ENCODE assay signal across 15 cellular contexts in the genomic region with DNA sequence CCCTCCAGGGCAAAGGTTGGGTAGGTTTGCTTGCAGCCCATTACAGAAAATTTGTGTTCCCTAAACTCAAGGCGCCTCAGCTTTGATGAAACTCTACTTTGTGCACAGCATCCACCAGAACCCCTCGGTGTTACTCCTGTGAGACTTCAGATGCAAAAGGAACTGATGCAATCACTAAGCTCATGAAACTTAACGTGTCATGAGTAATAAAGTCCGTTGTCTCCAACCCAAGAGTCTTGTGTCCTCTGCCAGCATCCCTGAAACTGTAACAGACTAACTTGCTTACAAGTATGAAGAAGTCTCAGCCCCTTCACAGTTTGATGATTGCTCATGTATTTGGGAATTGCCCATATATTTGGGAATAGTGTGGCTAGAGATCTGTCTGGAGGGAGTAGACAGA.
DNase-seq lines count a peak whose midpoint lies in the region; ATAC-seq, FAIRE-seq and TF ChIP-seq lines count a peak whose summit lies in the region.
"Had no signal": no experiment of that assay in that cellular context is flagged by ENCODE, and none has a peak within 500 bp of the region (broad histone marks: within the 10 kb centered on the region; RNA-seq: fewer than 3 reads in every experiment).

No MANE protein-coding gene starts in this region.

- POLR2A ChIA-PET in H1 (lab: Charles Lee; ENCODE audit: partially characterized antibody) = no interaction called here

- TF ChIP-seq EP300 in H1 (IDR thresholded peaks at IDR 0.05; ENCODE audit: borderline replicate concordance in 1 of 2, low read depth in 2 of 2, low read length in 2 of 2) = no peak

- TF ChIP-seq CTCF in H1 (IDR thresholded peaks at IDR 0.05; ENCODE audit: control extremely low read depth in 1 of 3, insufficient read depth in 1 of 3, low read depth in 1 of 3, low read length in 3 of 3) = no peak
- TF ChIP-seq CTCF in osteoblast (IDR thresholded peaks at IDR 0.05; ENCODE audit: extremely low read depth, low read depth, low read length) = no peak

- H2BK15ac ChIP-seq in H1 (ENCODE audit: low read length) = no peak overlapping the region

- H4K5ac ChIP-seq in H1 (ENCODE audit: insufficient read length, low read depth, low read length) = no peak overlapping the region

- H3K27me3 ChIP-seq in H1 (replicated peaks in 1 of 4; ENCODE audit: control insufficient read depth in 3 of 4, extremely low read depth in 1 of 4, insufficient read depth in 3 of 4, low read length in 3 of 4) (no peaks in the 10 kb centered on the region), osteoblast (ENCODE audit: insufficient read depth, low read length) (no peaks in the 10 kb centered on the region)
- H3K27me3 ChIP-seq: tibial nerve had no signal

- H3K9me3 ChIP-seq in H1 (ENCODE audit: insufficient read depth in 2 of 2, low read depth in 1 of 2, low read length in 1 of 2) (no peaks in the 10 kb centered on the region), osteoblast (ENCODE audit: low read depth, low read length) (no peaks in the 10 kb centered on the region)
- H3K9me3 ChIP-seq: tibial nerve had no signal

- no peaks in the 10 kb centered on the region for H3K4me1 ChIP-seq in H1 (replicated peaks in 1 of 4; ENCODE audit: control insufficient read depth in 3 of 4, insufficient read depth in 4 of 4, low read length in 3 of 4)
- peaks cover 3% of the 10 kb centered on the region for H3K4me1 ChIP-seq in osteoblast (ENCODE audit: insufficient read depth, low read length)
- H3K4me1 ChIP-seq: tibial nerve had no signal

- H4K8ac ChIP-seq in H1 (ENCODE audit: extremely low read depth, insufficient read depth, low read length) = no peak overlapping the region

- no peak for FAIRE-seq in H1 (lab: Jason Lieb, UNC)

- H3K4me2 ChIP-seq in H1 (ENCODE audit: insufficient read depth in 1 of 2, low read depth in 2 of 2, low read length in 2 of 2) (no peak overlapping the region), osteoblast (ENCODE audit: insufficient read depth, low read length) (no peak overlapping the region)
- H3K4me2 ChIP-seq: KMS-11 had no signal

- no peak overlapping the region for H3K14ac ChIP-seq in H1 (ENCODE audit: insufficient read length)

- H3K27ac ChIP-seq in H1 (ENCODE audit: low read depth, low read length) (no peak overlapping the region), osteoblast (ENCODE audit: low read depth, low read length) (no peak overlapping the region)
- H3K27ac ChIP-seq: KMS-11, tibial nerve had no signal

- no peaks in the 10 kb centered on the region for H3K79me1 ChIP-seq in H1 (ENCODE audit: low read depth, low read length)

- H3K9ac ChIP-seq in H1 (replicated peaks in 1 of 4; ENCODE audit: extremely low read depth in 1 of 4, low read depth in 3 of 4, low read length in 3 of 4) = no peak overlapping the region
- H3K9ac ChIP-seq: KMS-11 had no signal

- no peak overlapping the region for H2BK5ac ChIP-seq in H1 (ENCODE audit: low read depth, low read length)

- no peak overlapping the region for H3K56ac ChIP-seq in H1 (replicated peaks; ENCODE audit: insufficient read length, low read depth, low read length)

- H4K91ac ChIP-seq in H1 (replicated peaks; ENCODE audit: insufficient read length, low read length) = no peak overlapping the region

- H2AFZ ChIP-seq in H1 (ENCODE audit: low read length) = peak overlapping the region; percentile 87
- H2AFZ ChIP-seq in osteoblast (ENCODE audit: low read length) = peak overlapping the region; percentile 21

- H4K20me1 ChIP-seq in H1 (replicated peaks in 1 of 2; ENCODE audit: control insufficient read depth in 1 of 2, insufficient read depth in 2 of 2, low read length in 2 of 2) (no peaks in the 10 kb centered on the region), osteoblast (ENCODE audit: insufficient read depth, low read length) (no peaks in the 10 kb centered on the region)

- H2BK20ac ChIP-seq in H1 (ENCODE audit: low read length) = no peak overlapping the region

- H2BK120ac ChIP-seq in H1 (replicated peaks; ENCODE audit: low read depth, low read length) = no peak overlapping the region

- TF ChIP-seq RAD21 in H1 (IDR thresholded peaks at IDR 0.05 in 1 of 2, conservative IDR thresholded peaks at IDR 0.05 in 1 of 2; ENCODE audit: low read depth in 2 of 2, low read length in 2 of 2) = no peak

- CTCF ChIA-PET in H1 (lab: Charles Lee; ENCODE audit: partially characterized antibody) = no interaction called here

- peak; percentile 37 for DNase-seq in GM03348 (ENCODE audit: low spot score)
- peak; percentile 7 for DNase-seq in NAMALWA (ENCODE audit: low spot score)
- no peak for DNase-seq in H1 (ENCODE audit: low read depth in 1 of 2, low spot score in 2 of 2)
- DNase-seq in osteoblast (ENCODE audit: insufficient read length, low spot score, missing footprints) = peak; percentile 51
- no peak for DNase-seq in DMS53 (lab: John Stamatoyannopoulos, UW)
- DNase-seq in A172 (ENCODE audit: low spot score) = no peak
- DNase-seq in NCI-H226 = no peak
- DNase-seq: activated naive CD4-positive, alpha-beta T cell treated with anti-CD3 and anti-CD28 coated beads for 36 hours; C1 segment of cervical spinal cord; effector memory CD8-positive, alpha-beta T cell; NCI-H2029 treated with DMSO at 0.1 percent for 48 hours; NCI-H748 treated with DMSO at 0.1 percent for 48 hours had no signal

- H3K18ac ChIP-seq in H1 (ENCODE audit: extremely low read depth, low read length) = no peak overlapping the region

- H3K36me3 ChIP-seq in H1 (ENCODE audit: control insufficient read depth in 2 of 4, insufficient read depth in 4 of 4, low read length in 3 of 4) (no peaks in the 10 kb centered on the region; a peak in 1 of 8 replicates), osteoblast (ENCODE audit: insufficient read depth, low read length) (no peaks in the 10 kb centered on the region)
- H3K36me3 ChIP-seq: tibial nerve had no signal

- ATAC-seq in HG03521 (IDR thresholded peaks at IDR 0.05; ENCODE audit: unreplicated experiment) = no peak
- ATAC-seq: effector memory CD8-positive, alpha-beta T cell had no signal

- H3K4me3 ChIP-seq in H1 (ENCODE audit: extremely low read depth in 1 of 4, insufficient read depth in 2 of 4, low read depth in 3 of 4, low read length in 4 of 4) = no peak overlapping the region
- no peak overlapping the region for H3K4me3 ChIP-seq in osteoblast (ENCODE audit: insufficient read depth, low read length)
- H3K4me3 ChIP-seq: tibial nerve had no signal

- H2BK12ac ChIP-seq in H1 (ENCODE audit: low read depth, low read length) = no peak overlapping the region

- 87% methylated on average over 4 of the region's 4 CpGs; no CpG with 5 or more reads in 1 of the 2 experiments for WGBS in H1 (ENCODE audit: extremely low coverage in 1 of 2, insufficient coverage in 1 of 2, insufficient read length in 1 of 2, insufficient replicate concordance in 2 of 2, low coverage in 1 of 2, low lambda C conversion rate in 2 of 2, missing lambda C conversion rate in 1 of 2), 2 experiments

- no peaks in the 10 kb centered on the region for H3K79me2 ChIP-seq in H1 (ENCODE audit: control insufficient read depth in 1 of 2, insufficient read depth in 2 of 2, low read length in 2 of 2)
- no peaks in the 10 kb centered on the region for H3K79me2 ChIP-seq in osteoblast (ENCODE audit: insufficient read depth, low read length)

- H3K4ac ChIP-seq in H1 (replicated peaks; ENCODE audit: insufficient read length, low read depth, low read length) = no peak overlapping the region

- H2AK5ac ChIP-seq in H1 (ENCODE audit: low read depth, low read length) = no peak overlapping the region

- TF ChIP-seq POLR2A in H1 (IDR thresholded peaks at IDR 0.05; ENCODE audit: control extremely low read depth in 1 of 2, low read depth in 2 of 2, low read length in 2 of 2) = no peak

- no peak overlapping the region for H3K23ac ChIP-seq in H1 (ENCODE audit: insufficient read length)

- H3K23me2 ChIP-seq in H1 (ENCODE audit: low read depth, low read length) = no peaks in the 10 kb centered on the region

TF ChIP-seq in H1, 55 proteins besides CTCF, POLR2A, EP300 and RAD21:
- TF ChIP-seq EGR1 (IDR thresholded peaks at IDR 0.05; ENCODE audit: borderline replicate concordance, low read depth, low read length) (no peak), SUZ12 (IDR thresholded peaks at IDR 0.05; ENCODE audit: low read length) (no peak), KDM5A (IDR thresholded peaks at IDR 0.05; ENCODE audit: low read length) (no peak), TCF12 (IDR thresholded peaks at IDR 0.05; ENCODE audit: low read depth, low read length) (no peak), CHD2 (IDR thresholded peaks at IDR 0.05; ENCODE audit: low read length) (no peak), FOSL1 (IDR thresholded peaks at IDR 0.05; ENCODE audit: insufficient read depth, low read depth, low read length) (no peak), HDAC2 (IDR thresholded peaks at IDR 0.05; ENCODE audit: borderline replicate concordance in 1 of 2, low read depth in 2 of 2, low read length in 2 of 2) (no peak), KDM4A (IDR thresholded peaks at IDR 0.05; ENCODE audit: low read depth, low read length, severe bottlenecking) (no peak), CBX8 (IDR thresholded peaks at IDR 0.05; ENCODE audit: borderline replicate concordance, low read depth, low read length) (no peak), NANOG (IDR thresholded peaks at IDR 0.05; ENCODE audit: insufficient read depth, low read depth, low read length, poor library complexity, severe bottlenecking) (no peak), SP4 (IDR thresholded peaks at IDR 0.05; ENCODE audit: low read length) (no peak), SRF (IDR thresholded peaks at IDR 0.05; ENCODE audit: low read depth, low read length) (no peak)
- TF ChIP-seq, protein P1, sequence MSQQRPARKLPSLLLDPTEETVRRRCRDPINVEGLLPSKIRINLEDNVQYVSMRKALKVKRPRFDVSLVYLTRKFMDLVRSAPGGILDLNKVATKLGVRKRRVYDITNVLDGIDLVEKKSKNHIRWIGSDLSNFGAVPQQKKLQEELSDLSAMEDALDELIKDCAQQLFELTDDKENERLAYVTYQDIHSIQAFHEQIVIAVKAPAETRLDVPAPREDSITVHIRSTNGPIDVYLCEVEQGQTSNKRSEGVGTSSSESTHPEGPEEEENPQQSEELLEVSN (IDR thresholded peaks at IDR 0.05) = no peak
- TF ChIP-seq, protein P2, sequence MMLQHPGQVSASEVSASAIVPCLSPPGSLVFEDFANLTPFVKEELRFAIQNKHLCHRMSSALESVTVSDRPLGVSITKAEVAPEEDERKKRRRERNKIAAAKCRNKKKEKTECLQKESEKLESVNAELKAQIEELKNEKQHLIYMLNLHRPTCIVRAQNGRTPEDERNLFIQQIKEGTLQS (IDR thresholded peaks at IDR 0.05; ENCODE audit: insufficient read depth, low read depth, low read length) = no peak
- TF ChIP-seq, protein P3, sequence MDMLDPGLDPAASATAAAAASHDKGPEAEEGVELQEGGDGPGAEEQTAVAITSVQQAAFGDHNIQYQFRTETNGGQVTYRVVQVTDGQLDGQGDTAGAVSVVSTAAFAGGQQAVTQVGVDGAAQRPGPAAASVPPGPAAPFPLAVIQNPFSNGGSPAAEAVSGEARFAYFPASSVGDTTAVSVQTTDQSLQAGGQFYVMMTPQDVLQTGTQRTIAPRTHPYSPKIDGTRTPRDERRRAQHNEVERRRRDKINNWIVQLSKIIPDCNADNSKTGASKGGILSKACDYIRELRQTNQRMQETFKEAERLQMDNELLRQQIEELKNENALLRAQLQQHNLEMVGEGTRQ (IDR thresholded peaks at IDR 0.05; ENCODE audit: low read length) = no peak

Comparison
In these comparisons a context has a peak if more than half of its experiments do, and no peak if none do; other contexts are left out.
1. DNase-seq: peak in GM03348 (single experiment), NAMALWA (single experiment) and osteoblast (single experiment); none in H1 (0 of 2), DMS53 (single experiment), A172 (single experiment) and NCI-H226 (single experiment).